In genomic region chr6:169019727-169020491, GRCh38 we compare ENCODE assay signal across 15 cellular contexts.
DNase-seq lines count a peak whose midpoint lies in the region; ATAC-seq and TF ChIP-seq lines count a peak whose summit lies in the region.
"Had no signal": no experiment of that assay in that cellular context is flagged by ENCODE, and none has a peak within 500 bp of the region (broad histone marks: within the 10 kb centered on the region; RNA-seq: fewer than 3 reads in every experiment).

No MANE protein-coding gene starts in this region.

- H3K4me2 ChIP-seq in H9 (ENCODE audit: insufficient read depth, insufficient read length, low read length): no peak overlapping the region

- no CpG with 5 or more reads among the region's 9 CpGs for WGBS in H9 (ENCODE audit: extremely low coverage, insufficient read length, low lambda C conversion rate)

- H2BK20ac ChIP-seq in H9 (ENCODE audit: low read depth, low read length, poor library complexity, severe bottlenecking): no peak overlapping the region

- H3K23ac ChIP-seq in H9 (ENCODE audit: insufficient read length, low read depth, low read length): no peak overlapping the region

- no peaks in the 10 kb centered on the region for H3K27me3 ChIP-seq in H9 (ENCODE audit: insufficient read depth, low read length)
- peaks cover 7% of the 10 kb centered on the region for H3K27me3 ChIP-seq in foreskin keratinocyte

- DNase-seq in ACHN (peak; percentile 8), H9 (peak; percentile 49), SW480 (ENCODE audit: low spot score) (peak; percentile 7), foreskin keratinocyte (no peak), OCI-M1 (lab: John Stamatoyannopoulos, UW) (no peak), chondrocyte (ENCODE audit: low spot score) (no peak), NCI-H1930 (lab: John Stamatoyannopoulos, UW) (no peak)
- DNase-seq: activated CD8-positive, alpha-beta memory T cell treated with anti-CD3 and anti-CD28 coated beads, Interleukin-2, amount 50 U/mL, for 48 hours; Karpas-422; psoas muscle; SHP77; stimulated activated CD4-positive, alpha-beta T cell treated with anti-CD3 and anti-CD28 coated beads, Interleukin-4, amount 100 ng/mL, for 4 hours; stimulated activated naive CD4-positive, alpha-beta T cell treated with Interleukin-2 at 50 U/mL for 16 hours had no signal

- peaks cover 10 to 23% of the 10 kb centered on the region in 2 experiments for H3K4me1 Mint-ChIP-seq in H9
- peaks cover 14% of the 10 kb centered on the region for H3K4me1 Mint-ChIP-seq in chondrocyte (ENCODE audit: low read depth)

- no peaks in the 10 kb centered on the region; the same call in 1 of the 2 replicates for H3K27me3 Mint-ChIP-seq in H9 (ENCODE audit: low read depth)
- H3K27me3 Mint-ChIP-seq in chondrocyte (ENCODE audit: low read depth): no peaks in the 10 kb centered on the region

- H2AK5ac ChIP-seq in H9 (ENCODE audit: insufficient read length, low read length): no peak overlapping the region

- H3K9me3 ChIP-seq in H9 (ENCODE audit: control insufficient read depth, low read depth, low read length): no peaks in the 10 kb centered on the region

- H4K8ac ChIP-seq in H9 (replicated peaks; ENCODE audit: insufficient read length, low read depth, low read length): no peak overlapping the region

- H3K9ac ChIP-seq in H9 (ENCODE audit: extremely low read depth, insufficient read length, low read length): no peak overlapping the region

- H2BK12ac ChIP-seq in H9 (ENCODE audit: insufficient read length, low read depth, low read length): no peak overlapping the region

- no peak overlapping the region for H3K18ac ChIP-seq in H9 (ENCODE audit: insufficient read length, low read depth, low read length)

- no peak overlapping the region for H2BK5ac ChIP-seq in H9 (ENCODE audit: insufficient read length, low read length)

- no peaks in the 10 kb centered on the region for H4K20me1 ChIP-seq in H9 (ENCODE audit: control insufficient read depth, insufficient read depth, insufficient read length)

- no peaks in the 10 kb centered on the region for H3K4me1 ChIP-seq in H9 (ENCODE audit: insufficient read depth, low read length)
- no peaks in the 10 kb centered on the region for H3K4me1 ChIP-seq in foreskin keratinocyte
- H3K4me1 ChIP-seq: psoas muscle had no signal

- H2BK120ac ChIP-seq in H9 (ENCODE audit: low read depth, low read length, poor library complexity, severe bottlenecking): no peak overlapping the region

- no peaks in the 10 kb centered on the region for H3K23me2 ChIP-seq in H9 (ENCODE audit: insufficient read length, low read depth, low read length, poor library complexity, severe bottlenecking)

- H3K4ac ChIP-seq in H9 (ENCODE audit: low read depth, low read length): no peak overlapping the region

- H3K4me3 Mint-ChIP-seq in H9 (no peak overlapping the region), chondrocyte (ENCODE audit: unreplicated experiment) (no peak overlapping the region)

- H4K5ac ChIP-seq in H9 (ENCODE audit: insufficient read length, low read depth, low read length): no peak overlapping the region

- H2BK15ac ChIP-seq in H9 (ENCODE audit: low read depth, low read length): no peak overlapping the region

- H3K14ac ChIP-seq in H9 (ENCODE audit: insufficient read depth, low read length): no peak overlapping the region

- no peaks in the 10 kb centered on the region for H3K79me2 ChIP-seq in H9 (ENCODE audit: insufficient read depth, low read length)

- H4K91ac ChIP-seq in H9 (ENCODE audit: insufficient read length, low read depth, low read length): no peak overlapping the region

- H3K27ac ChIP-seq in H9 (ENCODE audit: insufficient read length, low read depth, low read length) (no peak overlapping the region), foreskin keratinocyte (no peak overlapping the region)
- H3K27ac ChIP-seq: psoas muscle, VCaP had no signal

- no peaks in the 10 kb centered on the region for H3K79me1 ChIP-seq in H9 (ENCODE audit: insufficient read depth, low read depth, low read length, poor library complexity, severe bottlenecking)

- peaks cover 22 to 46% (median 28%) of the 10 kb centered on the region in 3 experiments for H3K36me3 Mint-ChIP-seq in H9 (ENCODE audit: insufficient read depth in 1 of 3, low read depth in 3 of 3)
- peaks cover 17% of the 10 kb centered on the region for H3K36me3 Mint-ChIP-seq in chondrocyte (ENCODE audit: low read depth)

- H3K9me3 Mint-ChIP-seq in H9 (peaks cover 42 to 45% of the 10 kb centered on the region in 2 experiments), chondrocyte (ENCODE audit: low read depth) (peaks cover 28% of the 10 kb centered on the region)

- H3K27ac Mint-ChIP-seq in H9: 0 out of 7 replicates have a peak overlapping the region, but pooled peaks of 1 of the 3 experiments have one; percentile 34
- H3K27ac Mint-ChIP-seq in chondrocyte (ENCODE audit: unreplicated experiment): no peak overlapping the region

- TF ChIP-seq CTCF in H9 (conservative IDR thresholded peaks at IDR 0.05): peak; percentile 59; the same call in 2 of the 3 replicates
- peak; percentile 33 for TF ChIP-seq CTCF in foreskin keratinocyte (conservative IDR thresholded peaks at IDR 0.05)
- no peak for TF ChIP-seq CTCF in chondrocyte (IDR thresholded peaks at IDR 0.05)

- no peak overlapping the region for H3K56ac ChIP-seq in H9 (ENCODE audit: insufficient read length, low read depth, low read length)

- H3T11ph ChIP-seq in H9 (ENCODE audit: low read length): no peak overlapping the region

- in situ Hi-C loops in ACHN (cut with HindIII; ENCODE audit: low pct_ligation_motif_present, low pct_unique_long_range_greater_than_20kb, low sequenced_read_pairs): no loop called here

- ATAC-seq in foreskin keratinocyte: peak; percentile 50
- no peak for ATAC-seq in GM19463 (IDR thresholded peaks at IDR 0.05; ENCODE audit: unreplicated experiment)
- ATAC-seq: psoas muscle had no signal

- no peak overlapping the region for H2AFZ ChIP-seq in H9 (ENCODE audit: low read length)

Comparison
In these comparisons a context has a peak if more than half of its experiments do, and no peak if none do; other contexts are left out.
1. DNase-seq: peak in ACHN (single experiment), H9 (single experiment) and SW480 (single experiment); none in foreskin keratinocyte (0 of 2), OCI-M1 (single experiment), chondrocyte (single experiment) and NCI-H1930 (0 of 2).